ENCODE assay signal across 27 cellular contexts in genomic region chr10:128959746-128960145, GRCh38.
"Had no signal": no experiment of that assay in that cellular context is flagged by ENCODE, and none has a peak within 500 bp of the region (broad histone marks: within the 10 kb centered on the region; RNA-seq: fewer than 3 reads in every experiment).

No MANE protein-coding gene starts in this region.

- H3K27me3 ChIP-seq: thyroid gland, tibial artery, tibial nerve, transverse colon, upper lobe of left lung, upper lobe of right lung, uterus, vagina had no signal

- H3K9me3 ChIP-seq: stomach, suprapubic skin, thoracic aorta, thyroid gland, tibial artery, tibial nerve, transverse colon, upper lobe of left lung, upper lobe of right lung, uterus, vagina had no signal

- H3K4me1 ChIP-seq: stomach, suprapubic skin, thyroid gland, tibial artery, tibial nerve, transverse colon, upper lobe of left lung, upper lobe of right lung, uterus, vagina had no signal

- H3K4me3 Mint-ChIP-seq: stimulated activated effector memory CD8-positive, alpha-beta T cell treated with anti-CD3 and anti-CD28 coated beads, Interleukin-12 subunit alpha, Interleukin-12 subunit beta, amount 100 ng/mL, for 72 hours; stimulated activated memory B cell treated with anti-CD40 and anti-IgM and Interleukin-4, amounts not matched to agents 10 μg/mL and 1 μg/mL and 100 μg/mL, for 72 hours; stimulated activated naive B cell treated with anti-CD40 and anti-IgM and Interleukin-4, amounts not matched to agents 10 μg/mL and 1 μg/mL and 100 μg/mL, for 72 hours; stimulated activated naive CD8-positive, alpha-beta T cell treated with anti-CD3 and anti-CD28 coated beads, Interleukin-15, amount 100 ng/mL, for 72 hours; stimulated activated naive CD8-positive, alpha-beta T cell treated with anti-CD3 and anti-CD28 coated beads, Interleukin-15, Interleukin-2, amounts not matched to agents 100 ng/mL and 50 ng/mL, for 24 hours; type B pancreatic cell had no signal

- H3K36me3 Mint-ChIP-seq: stimulated activated effector memory CD8-positive, alpha-beta T cell treated with anti-CD3 and anti-CD28 coated beads, Interleukin-12 subunit alpha, Interleukin-12 subunit beta, amount 100 ng/mL, for 72 hours; stimulated activated memory B cell treated with anti-CD40 and anti-IgM and Interleukin-4, amounts not matched to agents 10 μg/mL and 1 μg/mL and 100 μg/mL, for 72 hours; stimulated activated naive B cell treated with anti-CD40 and anti-IgM and Interleukin-4, amounts not matched to agents 10 μg/mL and 1 μg/mL and 100 μg/mL, for 72 hours; type B pancreatic cell had no signal

- H3K4me1 Mint-ChIP-seq: stimulated activated effector memory CD8-positive, alpha-beta T cell treated with anti-CD3 and anti-CD28 coated beads, Interleukin-12 subunit alpha, Interleukin-12 subunit beta, amount 100 ng/mL, for 72 hours; stimulated activated memory B cell treated with anti-CD40 and anti-IgM and Interleukin-4, amounts not matched to agents 10 μg/mL and 1 μg/mL and 100 μg/mL, for 72 hours; stimulated activated naive B cell treated with anti-CD40 and anti-IgM and Interleukin-4, amounts not matched to agents 10 μg/mL and 1 μg/mL and 100 μg/mL, for 72 hours; stimulated activated naive CD8-positive, alpha-beta T cell treated with anti-CD3 and anti-CD28 coated beads, Interleukin-15, amount 100 ng/mL, for 72 hours had no signal

- H3K27me3 Mint-ChIP-seq: stimulated activated memory B cell treated with anti-CD40 and anti-IgM and Interleukin-4, amounts not matched to agents 10 μg/mL and 1 μg/mL and 100 μg/mL, for 72 hours; stimulated activated naive CD8-positive, alpha-beta T cell treated with anti-CD3 and anti-CD28 coated beads, Interleukin-15, amount 100 ng/mL, for 72 hours had no signal

- H3K27ac Mint-ChIP-seq: stimulated activated effector memory CD8-positive, alpha-beta T cell treated with anti-CD3 and anti-CD28 coated beads, Interleukin-12 subunit alpha, Interleukin-12 subunit beta, amount 100 ng/mL, for 72 hours; stimulated activated memory B cell treated with anti-CD40 and anti-IgM and Interleukin-4, amounts not matched to agents 10 μg/mL and 1 μg/mL and 100 μg/mL, for 72 hours; stimulated activated naive B cell treated with anti-CD40 and anti-IgM and Interleukin-4, amounts not matched to agents 10 μg/mL and 1 μg/mL and 100 μg/mL, for 72 hours; stimulated activated naive CD8-positive, alpha-beta T cell treated with anti-CD3 and anti-CD28 coated beads, Interleukin-15, amount 100 ng/mL, for 72 hours; stimulated activated naive CD8-positive, alpha-beta T cell treated with anti-CD3 and anti-CD28 coated beads, Interleukin-15, Interleukin-2, amounts not matched to agents 100 ng/mL and 50 ng/mL, for 24 hours; type B pancreatic cell had no signal

- H3K27ac ChIP-seq: stomach, suprapubic skin, thoracic aorta, thyroid gland, tibial artery, tibial nerve, transverse colon, upper lobe of left lung, upper lobe of right lung, uterus, vagina had no signal

- H3K9me3 Mint-ChIP-seq: stimulated activated effector memory CD8-positive, alpha-beta T cell treated with anti-CD3 and anti-CD28 coated beads, Interleukin-12 subunit alpha, Interleukin-12 subunit beta, amount 100 ng/mL, for 72 hours; stimulated activated memory B cell treated with anti-CD40 and anti-IgM and Interleukin-4, amounts not matched to agents 10 μg/mL and 1 μg/mL and 100 μg/mL, for 72 hours; stimulated activated naive B cell treated with anti-CD40 and anti-IgM and Interleukin-4, amounts not matched to agents 10 μg/mL and 1 μg/mL and 100 μg/mL, for 72 hours; stimulated activated naive CD8-positive, alpha-beta T cell treated with anti-CD3 and anti-CD28 coated beads, Interleukin-15, amount 100 ng/mL, for 72 hours; stimulated activated naive CD8-positive, alpha-beta T cell treated with anti-CD3 and anti-CD28 coated beads, Interleukin-15, Interleukin-2, amounts not matched to agents 100 ng/mL and 50 ng/mL, for 24 hours; type B pancreatic cell had no signal

- H3K4me3 ChIP-seq: stomach, suprapubic skin, thoracic aorta, thyroid gland, tibial artery, tibial nerve, transverse colon, upper lobe of left lung, upper lobe of right lung, uterus, vagina had no signal

- DNase-seq: stimulated activated CD4-positive, alpha-beta T cell treated with anti-CD3 and anti-CD28 coated beads, Interleukin-2, amount 100 ng/mL, for 48 hours; stimulated activated CD4-positive, alpha-beta T cell treated with anti-CD3 and anti-CD28 coated beads, Interleukin-4, amount 100 ng/mL, for 1 hour; stimulated activated CD4-positive, alpha-beta T cell treated with anti-CD3 and anti-CD28 coated beads, Interleukin-4, amount 100 ng/mL, for 24 hours; stimulated activated CD4-positive, alpha-beta T cell treated with anti-CD3 and anti-CD28 coated beads, Interleukin-4, amount 100 ng/mL, for 4 hours; stimulated activated CD8-positive, alpha-beta memory T cell treated with anti-CD3 and anti-CD28 coated beads, Interleukin-4, amount 100 ng/mL, for 48 hours; stimulated activated naive B cell treated with anti-CD40 and anti-IgM and Interleukin-4, amounts not matched to agents 10 μg/mL and 1 μg/mL and 100 μg/mL, for 72 hours; stimulated activated naive CD4-positive, alpha-beta T cell; stimulated activated naive CD4-positive, alpha-beta T cell treated with Interleukin-2 at 50 U/mL for 16 hours; stimulated activated naive CD8-positive, alpha-beta T cell treated with anti-CD3 and anti-CD28 coated beads, Interleukin-15, amount 100 ng/mL, for 72 hours; stimulated activated naive CD8-positive, alpha-beta T cell treated with anti-CD3 and anti-CD28 coated beads, Interleukin-15, Interleukin-2, amounts not matched to agents 100 U/mL and 50 U/mL, for 24 hours; stomach; substantia nigra; thyroid gland; tibial artery; transverse colon; trophoblast cell; upper lobe of left lung; upper lobe of right lung; uterus had no signal

- ATAC-seq: stimulated activated effector memory CD8-positive, alpha-beta T cell treated with anti-CD3 and anti-CD28 coated beads, Interleukin-12 subunit alpha, Interleukin-12 subunit beta, amount 100 ng/mL, for 72 hours; stimulated activated memory B cell treated with anti-CD40 and anti-IgM and Interleukin-4, amounts not matched to agents 10 μg/mL and 1 μg/mL and 100 μg/mL, for 72 hours; stimulated activated naive B cell treated with anti-CD40 and anti-IgM and Interleukin-4, amounts not matched to agents 10 μg/mL and 1 μg/mL and 100 μg/mL, for 72 hours; stimulated activated naive CD8-positive, alpha-beta T cell treated with anti-CD3 and anti-CD28 coated beads, Interleukin-15, amount 100 ng/mL, for 72 hours; stimulated activated naive CD8-positive, alpha-beta T cell treated with anti-CD3 and anti-CD28 coated beads, Interleukin-15, Interleukin-2, amounts not matched to agents 100 U/mL and 50 U/mL, for 24 hours; upper lobe of right lung had no signal

- H3K36me3 ChIP-seq: stomach, suprapubic skin, thoracic aorta, thyroid gland, tibial artery, tibial nerve, transverse colon, upper lobe of left lung, upper lobe of right lung, uterus, vagina had no signal
